ENCODE assay signal across 8 cellular contexts in genomic region chr11:64224891-64225607, GRCh38.
DNase-seq lines count a peak whose midpoint lies in the region; ATAC-seq lines count a peak whose summit lies in the region.

No MANE protein-coding gene starts in this region.

- DNase-seq in DMS53 (lab: John Stamatoyannopoulos, UW) (peak; percentile 56), DMS53 treated with DMSO at 0.1 percent for 48 hours (lab: John Stamatoyannopoulos, UW; ENCODE audit: unreplicated experiment) (no peak)
- DNase-seq in activated CD8-positive, alpha-beta memory T cell treated with anti-CD3 and anti-CD28 coated beads, Interleukin-2, amount 50 U/mL, for 48 hours, result peak; percentile 70

- H3K36me3 ChIP-seq in iPS-15b (ENCODE audit: control insufficient read depth, insufficient read depth, low read length), result peaks cover 7% of the 10 kb centered on the region
- H3K36me3 ChIP-seq in stomach smooth muscle (ENCODE audit: control insufficient read depth in 2 of 2, insufficient read depth in 2 of 2, low read length in 2 of 2), result peaks cover 0 to 9% of the 10 kb centered on the region in 2 donors

- H3K9me3 ChIP-seq in iPS-15b (ENCODE audit: control insufficient read depth, insufficient read depth, low read length) (no peaks in the 10 kb centered on the region), stomach smooth muscle (ENCODE audit: control insufficient read depth in 2 of 2, low read length in 2 of 2) (no peaks in the 10 kb centered on the region)

- H3K9ac ChIP-seq in iPS-15b (ENCODE audit: low read depth, low read length) (peak overlapping the region; percentile 83), stomach smooth muscle (ENCODE audit: low read length in 2 of 2) (peak overlapping the region; percentile 86 to 98)

- H3K4me1 ChIP-seq in iPS-15b (ENCODE audit: control insufficient read depth, insufficient read depth, low read length), result no peaks in the 10 kb centered on the region
- H3K4me1 ChIP-seq in stomach smooth muscle (ENCODE audit: control insufficient read depth, insufficient read depth, low read length), result peaks cover 38% of the 10 kb centered on the region

- H3K4me3 ChIP-seq in iPS-15b (ENCODE audit: low read depth, low read length) (peak overlapping the region; percentile 97), stomach smooth muscle (ENCODE audit: low read length in 2 of 2) (peak overlapping the region; percentile 93)

- H3K27me3 ChIP-seq in iPS-15b (ENCODE audit: control insufficient read depth, insufficient read depth, low read length) (no peaks in the 10 kb centered on the region), stomach smooth muscle (ENCODE audit: control insufficient read depth in 1 of 2, insufficient read depth in 2 of 2, low read length in 2 of 2) (no peaks in the 10 kb centered on the region)

- ATAC-seq in HG03175 (IDR thresholded peaks at IDR 0.05; ENCODE audit: unreplicated experiment) (no peak), GM19397 (IDR thresholded peaks at IDR 0.05; ENCODE audit: unreplicated experiment) (no peak), HG03565 (IDR thresholded peaks at IDR 0.05; ENCODE audit: unreplicated experiment) (no peak)

- H3K27ac ChIP-seq in stomach smooth muscle (ENCODE audit: low read length), result peak overlapping the region; percentile 73
